ENCODE assay signal across 8 cellular contexts in genomic region chr7:69596723-69597277, GRCh38. TPM values are rescaled to one million over a fixed set of nuclear protein-coding genes. Genes with fewer than 3 reads are reported as not detected.
DNase-seq lines count a peak whose midpoint lies in the region; ATAC-seq and TF ChIP-seq lines count a peak whose summit lies in the region.

No MANE protein-coding gene starts in this region.

- H3K4me3 ChIP-seq in RWPE2 (ENCODE audit: severe bottlenecking) (no peak overlapping the region), fibroblast of the aortic adventitia (ENCODE audit: low read depth, low read length) (peak overlapping the region; percentile 83), sigmoid colon (peak overlapping the region; percentile 52 to 90 (median 78))

- H3K27me3 ChIP-seq in RWPE2 (ENCODE audit: insufficient read depth, poor library complexity, severe bottlenecking) (peaks cover 56% of the 10 kb centered on the region), sigmoid colon (no peaks in the 10 kb centered on the region)

- H3K9me3 ChIP-seq in RWPE2 (ENCODE audit: severe bottlenecking): peaks cover 2% of the 10 kb centered on the region
- no peaks in the 10 kb centered on the region for H3K9me3 ChIP-seq in sigmoid colon

- intact Hi-C loops in sigmoid colon (cut with DNase I): loop anchor here (5.0 to 10.0 kb wide), 3 partner anchors 176 to 328 kb away; no protein-coding TSS in a partner anchor

- no peak for TF ChIP-seq CTCF in RWPE2 (IDR thresholded peaks at IDR 0.05; ENCODE audit: poor library complexity, severe bottlenecking)
- no peak for TF ChIP-seq CTCF in fibroblast of the aortic adventitia (IDR thresholded peaks at IDR 0.05; ENCODE audit: insufficient read depth, low read length)
- TF ChIP-seq CTCF in sigmoid colon (IDR thresholded peaks at IDR 0.05): no peak

- H3K27ac ChIP-seq in RWPE2 (ENCODE audit: poor library complexity, severe bottlenecking) (no peak overlapping the region), sigmoid colon (peak overlapping the region; percentile 90 to 92 (median 91))

- H3K36me3 ChIP-seq in RWPE2 (ENCODE audit: low read depth) (no peaks in the 10 kb centered on the region), sigmoid colon (no peaks in the 10 kb centered on the region)

- in situ Hi-C loops in G401 (cut with HindIII; ENCODE audit: low sequenced_read_pairs): no loop called here

- H3K4me1 ChIP-seq in RWPE2 (ENCODE audit: insufficient read depth, poor library complexity, severe bottlenecking): no peaks in the 10 kb centered on the region
- H3K4me1 ChIP-seq in sigmoid colon: peaks cover 0 to 33% (median 20%) of the 10 kb centered on the region in 4 donors

- DNase-seq in G401 (ENCODE audit: low spot score): peak; percentile 54
- no peak for DNase-seq in RWPE2 (ENCODE audit: low spot score)
- no peak for DNase-seq in fibroblast of the aortic adventitia (ENCODE audit: low read depth)
- no peak for DNase-seq in sigmoid colon
- DNase-seq in NCI-H774 (lab: John Stamatoyannopoulos, UW): no peak
- DNase-seq in NCI-H2171 treated with DMSO at 0.1 percent for 48 hours (lab: John Stamatoyannopoulos, UW): no peak

- WGBS in sigmoid colon, 2 donors: 8 to 20% methylated on average over 16 of the region's 16 CpGs

- TF ChIP-seq EP300 in sigmoid colon (IDR thresholded peaks at IDR 0.05): no peak

- ATAC-seq in RWPE2 (ENCODE audit: low read depth) (peak; percentile 13; the same call in 1 of the 3 replicates), GM18519 (IDR thresholded peaks at IDR 0.05; ENCODE audit: low FRiP score, unreplicated experiment) (no peak), HG03175 (IDR thresholded peaks at IDR 0.05; ENCODE audit: unreplicated experiment) (no peak)

- TF ChIP-seq POLR2A in sigmoid colon (IDR thresholded peaks at IDR 0.05): no peak

RNA-seq across cellular contexts. Expression of gene AUTS2, which starts 1.5 kb away (rescaled TPM):
- 0.06 and 4.4 TPM in 2 replicates for total RNA-seq in G401 (2014; rRNA removed; shearing (Covaris generic))
- total RNA-seq in fibroblast of the aortic adventitia (ENCODE audit: low replicate concordance) (10.7 and 33.4 TPM in 2 replicates), sigmoid colon (10 to 100 TPM; 25.5 to 55.7 (median 38.4) TPM)
- 10 to 100 TPM in 1 of 3 donors, 1 to 10 TPM in 2; 3.6 to 11.8 (median 5.1) TPM for polyA plus RNA-seq in sigmoid colon
